ENCODE assay signal across 7 cellular contexts in genomic region chr6:109696355-109696754, GRCh38.
"Had no signal": no experiment of that assay in that cellular context is flagged by ENCODE, and none has a peak within 500 bp of the region (broad histone marks: within the 10 kb centered on the region; RNA-seq: fewer than 3 reads in every experiment).

No MANE protein-coding gene starts in this region.

- H3K27ac Mint-ChIP-seq: IgD-negative memory B cell had no signal

- H3K4me3 Mint-ChIP-seq: IgD-negative memory B cell had no signal

- H3K36me3 ChIP-seq: HAP-1 had no signal

- H3K9ac ChIP-seq: GM23248 had no signal

- H3K4me3 ChIP-seq: HAP-1 had no signal

- H3K27me3 Mint-ChIP-seq: IgD-negative memory B cell had no signal

- ATAC-seq: HCT116, HepG2 had no signal

- DNase-seq: GM23248, GOT3, H7 had no signal

- H3K9me3 ChIP-seq: HAP-1 had no signal
